In genomic region chr6:10014561-10014960, GRCh38 we compare ENCODE assay signal across 19 cellular contexts.
DNase-seq lines count a peak whose midpoint lies in the region; ATAC-seq, FAIRE-seq and TF ChIP-seq lines count a peak whose summit lies in the region.
"Had no signal": no experiment of that assay in that cellular context is flagged by ENCODE, and none has a peak within 500 bp of the region (broad histone marks: within the 10 kb centered on the region; RNA-seq: fewer than 3 reads in every experiment).

No MANE protein-coding gene starts in this region.

- no peaks in the 10 kb centered on the region for H4K20me1 ChIP-seq in astrocyte (ENCODE audit: insufficient read depth, low read length)

- no peak overlapping the region for H3K9ac ChIP-seq in astrocyte (ENCODE audit: low read length)

- H3K36me3 Mint-ChIP-seq in astrocyte (ENCODE audit: low read depth, unreplicated experiment) = no peaks in the 10 kb centered on the region

- no peak overlapping the region for H3K4me2 ChIP-seq in astrocyte (ENCODE audit: low read length)

- H3K4me3 ChIP-seq in astrocyte (ENCODE audit: insufficient read depth, low read depth, low read length) = no peak overlapping the region
- no peak overlapping the region for H3K4me3 ChIP-seq in testis
- H3K4me3 ChIP-seq: colonic mucosa, gastrocnemius medialis had no signal

- DNase-seq in AG20443 (ENCODE audit: low spot score) (peak; percentile 39), HT1080 (ENCODE audit: low read depth) (peak; percentile 21), astrocyte (ENCODE audit: low read depth) (peak; percentile 24), myocyte (ENCODE audit: low read depth) (peak; percentile 95), testis (no peak), NCI-H187 treated with DMSO at 0.1 percent for 48 hours (lab: John Stamatoyannopoulos, UW) (no peak)
- DNase-seq: activated effector memory CD4-positive, alpha-beta T cell treated with anti-CD3 and anti-CD28 coated beads, Interleukin-2, amount 50 U/mL, for 16 hours; AML-193; colonic mucosa; gastrocnemius medialis; KBM-7; mesenchymal stem cell; NCI-H1105; NCI-H446; nephron progenitor cell; right cardiac atrium; T-helper 9 cell had no signal

- intact Hi-C loops in testis (cut with DNase I; ENCODE audit: low total_unique reads) = no loop called here

- ATAC-seq in HG03045 (IDR thresholded peaks at IDR 0.05; ENCODE audit: unreplicated experiment) (no peak), GM21390 (IDR thresholded peaks at IDR 0.05; ENCODE audit: unreplicated experiment) (no peak)
- ATAC-seq: gastrocnemius medialis, right cardiac atrium had no signal

- H2AFZ ChIP-seq in astrocyte (ENCODE audit: low read depth, low read length) = no peak overlapping the region

- H3K36me3 ChIP-seq in astrocyte (ENCODE audit: insufficient read depth, low read length) = no peaks in the 10 kb centered on the region
- no peaks in the 10 kb centered on the region for H3K36me3 ChIP-seq in testis (ENCODE audit: low read depth, missing control alignments)
- H3K36me3 ChIP-seq: colonic mucosa, gastrocnemius medialis had no signal

- no peak for TF ChIP-seq POLR2A in testis (IDR thresholded peaks at IDR 0.05)

- H3K27me3 ChIP-seq in astrocyte (ENCODE audit: insufficient read depth, low read length) (no peaks in the 10 kb centered on the region), testis (no peaks in the 10 kb centered on the region)
- H3K27me3 ChIP-seq: colonic mucosa, gastrocnemius medialis had no signal

- no peaks in the 10 kb centered on the region for H3K4me1 Mint-ChIP-seq in astrocyte (ENCODE audit: low read depth, unreplicated experiment)
- H3K4me1 Mint-ChIP-seq: nephron progenitor cell had no signal

- no peak overlapping the region for H3K4me3 Mint-ChIP-seq in astrocyte (ENCODE audit: unreplicated experiment)
- H3K4me3 Mint-ChIP-seq: nephron progenitor cell had no signal

- TF ChIP-seq CTCF in astrocyte (IDR thresholded peaks at IDR 0.05; ENCODE audit: insufficient read depth, low read depth, low read length) (no peak), testis (IDR thresholded peaks at IDR 0.05) (no peak)

- FAIRE-seq in astrocyte (lab: Jason Lieb, UNC) = no peak

- 73 to 82% methylated on average over 5 of the region's 5 CpGs for WGBS in testis, 2 donors

- peaks cover 6% of the 10 kb centered on the region for H3K9me3 Mint-ChIP-seq in astrocyte (ENCODE audit: unreplicated experiment)

- H3K27ac ChIP-seq in astrocyte (ENCODE audit: low read depth, low read length) (no peak overlapping the region), testis (no peak overlapping the region)
- H3K27ac ChIP-seq: colonic mucosa, gastrocnemius medialis had no signal

- no peaks in the 10 kb centered on the region for H3K4me1 ChIP-seq in astrocyte (ENCODE audit: insufficient read depth, low read length)
- no peaks in the 10 kb centered on the region for H3K4me1 ChIP-seq in testis
- H3K4me1 ChIP-seq: colonic mucosa, gastrocnemius medialis had no signal

- H3K27ac Mint-ChIP-seq in astrocyte (ENCODE audit: unreplicated experiment) = no peak overlapping the region
- H3K27ac Mint-ChIP-seq: nephron progenitor cell had no signal

- no peaks in the 10 kb centered on the region for H3K79me2 ChIP-seq in astrocyte (ENCODE audit: insufficient read depth, low read length)

- H3K9me3 ChIP-seq in astrocyte (ENCODE audit: insufficient read depth, low read depth, low read length) (peaks cover 5% of the 10 kb centered on the region), testis (no peaks in the 10 kb centered on the region)
- H3K9me3 ChIP-seq: colonic mucosa, gastrocnemius medialis had no signal

- no peaks in the 10 kb centered on the region for H3K27me3 Mint-ChIP-seq in astrocyte (ENCODE audit: low read depth, unreplicated experiment)

Comparison
In these comparisons a context has a peak if more than half of its experiments do, and no peak if none do; other contexts are left out.
1. DNase-seq: peak in AG20443 (single experiment), HT1080 (single experiment), astrocyte (single experiment) and myocyte (single experiment); none in testis (single experiment) and NCI-H187 treated with DMSO at 0.1 percent for 48 hours (single experiment).